ENCODE assay signal across 8 cellular contexts in the genomic region with DNA sequence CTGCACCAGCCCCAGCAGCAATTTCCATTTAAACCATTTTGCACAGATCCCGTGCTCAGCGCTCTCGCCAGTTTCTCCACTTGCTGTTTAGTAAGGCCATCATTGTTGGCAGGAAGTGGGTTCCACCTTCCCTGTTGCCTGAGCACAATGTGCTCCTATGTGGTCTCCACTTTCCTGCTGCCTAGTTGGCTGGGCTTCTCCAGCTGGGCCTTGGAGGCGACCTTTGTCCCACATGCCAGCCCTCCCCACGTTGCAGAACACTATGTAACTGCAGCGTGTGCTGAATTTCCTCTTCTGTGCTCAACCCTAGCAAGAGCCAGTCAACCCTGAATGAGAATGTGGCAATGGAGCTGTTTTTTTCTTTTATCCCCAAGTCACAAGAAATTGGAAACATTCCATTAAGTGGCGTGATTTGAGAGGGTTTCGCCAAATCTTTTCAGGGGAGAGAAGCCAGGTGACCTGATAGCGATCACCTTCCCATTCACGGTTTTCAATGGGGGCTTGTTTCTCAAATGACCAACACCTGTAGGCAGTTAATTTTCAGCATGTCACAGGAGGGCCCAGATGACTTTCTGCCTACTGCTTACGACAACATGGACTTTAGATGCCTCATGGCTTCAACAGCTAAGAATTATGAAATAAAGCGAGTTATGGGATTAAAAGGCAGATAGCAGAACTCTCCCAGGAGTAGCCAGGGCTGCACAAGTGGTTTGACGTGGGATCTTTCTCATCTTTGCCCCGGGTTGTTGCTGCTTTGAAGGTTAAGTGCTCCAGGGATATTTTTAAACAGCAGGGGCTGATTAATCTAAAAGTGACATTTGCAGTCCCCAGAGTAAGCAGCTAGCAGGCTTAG. TPM values are rescaled to one million over a fixed set of nuclear protein-coding genes. Genes with fewer than 3 reads are reported as not detected.
A peak's percentile ranks its signal among the peaks of the same experiment; 100 is the strongest.
DNase-seq lines count a peak whose midpoint lies in the region; ATAC-seq, FAIRE-seq and TF ChIP-seq lines count a peak whose summit lies in the region.
"Had no signal": no experiment of that assay in that cellular context is flagged by ENCODE, and none has a peak within 500 bp of the region (broad histone marks: within the 10 kb centered on the region; RNA-seq: fewer than 3 reads in every experiment).

A gene (plus strand): TSS at position 830 of the 853 bp plus-strand sequence. CDS start 22,819 bp downstream, outside the sequence.

- H3K27me3 ChIP-seq in astrocyte (ENCODE audit: insufficient read depth, low read length) (no peaks in the 10 kb centered on the region), liver (ENCODE audit: control insufficient read depth in 4 of 4, insufficient read depth in 4 of 4, low read length in 3 of 4) (no peaks in the 10 kb centered on the region)

- no peaks in the 10 kb centered on the region for H4K20me1 ChIP-seq in astrocyte (ENCODE audit: insufficient read depth, low read length)

- no peak within 1 kb of the TSS for H3K27ac Mint-ChIP-seq in astrocyte (ENCODE audit: unreplicated experiment)
- H3K27ac Mint-ChIP-seq: stimulated activated naive CD8-positive, alpha-beta T cell treated with anti-CD3 and anti-CD28 coated beads, Interleukin-15, Interleukin-2, amounts not matched to agents 100 ng/mL and 50 ng/mL, for 24 hours had no signal

- DNase-seq in NCI-H146 (lab: John Stamatoyannopoulos, UW) = peak; percentile 80
- DNase-seq in astrocyte (ENCODE audit: low read depth) = no peak
- no peak for DNase-seq in HTR-8/SVneo (ENCODE audit: insufficient read length, low spot score)
- no peak for DNase-seq in germinal center (ENCODE audit: low spot score)

- H3K79me2 ChIP-seq in astrocyte (ENCODE audit: insufficient read depth, low read length) = no peaks in the 10 kb centered on the region

- 20% methylated on average over 14 of the region's 14 CpGs for WGBS in liver

- peaks cover 8% of the 10 kb centered on the region for H3K4me1 Mint-ChIP-seq in astrocyte (ENCODE audit: low read depth, unreplicated experiment)

- H3K4me1 ChIP-seq in astrocyte (ENCODE audit: insufficient read depth, low read length) (peaks cover 5% of the 10 kb centered on the region), liver (ENCODE audit: control insufficient read depth in 4 of 4, insufficient read depth in 4 of 4, low read length in 3 of 4) (peaks cover 15 to 80% (median 70%) of the 10 kb centered on the region in 4 donors)

- H3K9ac ChIP-seq in astrocyte (ENCODE audit: low read length) (no peak within 1 kb of the TSS), liver (ENCODE audit: low read depth in 1 of 2, low read length in 2 of 2) (peak within 1 kb of the TSS in 1 of 2 donors; percentile 47)

- H3K36me3 ChIP-seq in astrocyte (ENCODE audit: insufficient read depth, low read length) (no peaks in the 10 kb centered on the region), liver (ENCODE audit: control insufficient read depth in 4 of 4, insufficient read depth in 3 of 4, low read depth in 1 of 4, low read length in 3 of 4) (no peaks in the 10 kb centered on the region)

- H2AFZ ChIP-seq in astrocyte (ENCODE audit: low read depth, low read length) = no peak within 1 kb of the TSS

- peak within 1 kb of the TSS; percentile 58 for H3K4me3 Mint-ChIP-seq in astrocyte (ENCODE audit: unreplicated experiment)
- H3K4me3 Mint-ChIP-seq: stimulated activated naive CD8-positive, alpha-beta T cell treated with anti-CD3 and anti-CD28 coated beads, Interleukin-15, Interleukin-2, amounts not matched to agents 100 ng/mL and 50 ng/mL, for 24 hours had no signal

- H3K4me3 ChIP-seq in astrocyte (ENCODE audit: insufficient read depth, low read depth, low read length) (no peak within 1 kb of the TSS), liver (ENCODE audit: low read depth in 1 of 3, low read length in 3 of 3) (peak within 1 kb of the TSS in 1 of 3 donors; percentile 18)

- no peaks in the 10 kb centered on the region for H3K9me3 Mint-ChIP-seq in astrocyte (ENCODE audit: unreplicated experiment)
- H3K9me3 Mint-ChIP-seq: stimulated activated naive CD8-positive, alpha-beta T cell treated with anti-CD3 and anti-CD28 coated beads, Interleukin-15, Interleukin-2, amounts not matched to agents 100 ng/mL and 50 ng/mL, for 24 hours had no signal

- no peaks in the 10 kb centered on the region for H3K36me3 Mint-ChIP-seq in astrocyte (ENCODE audit: low read depth, unreplicated experiment)

- FAIRE-seq in astrocyte (lab: Jason Lieb, UNC) (no peak), HTR-8/SVneo (lab: Jason Lieb, UNC) (no peak)

- no peak within 1 kb of the TSS for H3K4me2 ChIP-seq in astrocyte (ENCODE audit: low read length)

- no peak for TF ChIP-seq CTCF in astrocyte (IDR thresholded peaks at IDR 0.05; ENCODE audit: insufficient read depth, low read depth, low read length)
- TF ChIP-seq CTCF in liver (IDR thresholded peaks at IDR 0.05; ENCODE audit: low read depth, low read length, missing input control) = no peak
- TF ChIP-seq CTCF in subcutaneous adipose tissue (IDR thresholded peaks at IDR 0.05; ENCODE audit: low read depth) = no peak

- peak; percentile 47 to 58 for TF ChIP-seq RAD21 in liver (IDR thresholded peaks at IDR 0.05)

- no peak within 1 kb of the TSS for H3K27ac ChIP-seq in astrocyte (ENCODE audit: low read depth, low read length)
- peak within 1 kb of the TSS; percentile 78 to 85 for H3K27ac ChIP-seq in liver (ENCODE audit: low read depth in 1 of 2, low read length in 2 of 2)

- H3K9me3 ChIP-seq in astrocyte (ENCODE audit: insufficient read depth, low read depth, low read length) (no peaks in the 10 kb centered on the region), liver (ENCODE audit: control insufficient read depth in 4 of 4, low read length in 3 of 4) (no peaks in the 10 kb centered on the region)

- no peaks in the 10 kb centered on the region for H3K27me3 Mint-ChIP-seq in astrocyte (ENCODE audit: low read depth, unreplicated experiment)
- H3K27me3 Mint-ChIP-seq: stimulated activated naive CD8-positive, alpha-beta T cell treated with anti-CD3 and anti-CD28 coated beads, Interleukin-15, Interleukin-2, amounts not matched to agents 100 ng/mL and 50 ng/mL, for 24 hours had no signal

- no peak for ATAC-seq in HG03378 (IDR thresholded peaks at IDR 0.05; ENCODE audit: unreplicated experiment)

TF ChIP-seq in liver, 16 proteins besides CTCF, POLR2A, EP300 and RAD21 (continues in another document):
- TF ChIP-seq, protein P1, sequence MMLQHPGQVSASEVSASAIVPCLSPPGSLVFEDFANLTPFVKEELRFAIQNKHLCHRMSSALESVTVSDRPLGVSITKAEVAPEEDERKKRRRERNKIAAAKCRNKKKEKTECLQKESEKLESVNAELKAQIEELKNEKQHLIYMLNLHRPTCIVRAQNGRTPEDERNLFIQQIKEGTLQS (IDR thresholded peaks at IDR 0.05) = peak; percentile 33
- TF ChIP-seq HNF4A (conservative IDR thresholded peaks at IDR 0.05) (peak; percentile 74 to 79), TAF1 (conservative IDR thresholded peaks at IDR 0.05) (peak; percentile 82), RXRA (IDR thresholded peaks at IDR 0.05) (peak; percentile 90 to 97), NR2F2 (IDR thresholded peaks at IDR 0.05) (peak; percentile 83), JUND (IDR thresholded peaks at IDR 0.05) (peak; percentile 8 to 33), HNF4G (IDR thresholded peaks at IDR 0.05) (peak; percentile 70), GABPA (IDR thresholded peaks at IDR 0.05 in 1 of 2, conservative IDR thresholded peaks at IDR 0.05 in 1 of 2) (peak in 1 of 2 donors; percentile 23), FOXA2 (IDR thresholded peaks at IDR 0.05) (peak; percentile 10), EGR1 (IDR thresholded peaks at IDR 0.05; ENCODE audit: low read depth in 2 of 2) (no peak), SP1 (IDR thresholded peaks at IDR 0.05) (peak; percentile 99), FOXA1 (IDR thresholded peaks at IDR 0.05) (peak; percentile 16), YY1 (IDR thresholded peaks at IDR 0.05) (peak; percentile 82)
- TF ChIP-seq, protein P2, sequence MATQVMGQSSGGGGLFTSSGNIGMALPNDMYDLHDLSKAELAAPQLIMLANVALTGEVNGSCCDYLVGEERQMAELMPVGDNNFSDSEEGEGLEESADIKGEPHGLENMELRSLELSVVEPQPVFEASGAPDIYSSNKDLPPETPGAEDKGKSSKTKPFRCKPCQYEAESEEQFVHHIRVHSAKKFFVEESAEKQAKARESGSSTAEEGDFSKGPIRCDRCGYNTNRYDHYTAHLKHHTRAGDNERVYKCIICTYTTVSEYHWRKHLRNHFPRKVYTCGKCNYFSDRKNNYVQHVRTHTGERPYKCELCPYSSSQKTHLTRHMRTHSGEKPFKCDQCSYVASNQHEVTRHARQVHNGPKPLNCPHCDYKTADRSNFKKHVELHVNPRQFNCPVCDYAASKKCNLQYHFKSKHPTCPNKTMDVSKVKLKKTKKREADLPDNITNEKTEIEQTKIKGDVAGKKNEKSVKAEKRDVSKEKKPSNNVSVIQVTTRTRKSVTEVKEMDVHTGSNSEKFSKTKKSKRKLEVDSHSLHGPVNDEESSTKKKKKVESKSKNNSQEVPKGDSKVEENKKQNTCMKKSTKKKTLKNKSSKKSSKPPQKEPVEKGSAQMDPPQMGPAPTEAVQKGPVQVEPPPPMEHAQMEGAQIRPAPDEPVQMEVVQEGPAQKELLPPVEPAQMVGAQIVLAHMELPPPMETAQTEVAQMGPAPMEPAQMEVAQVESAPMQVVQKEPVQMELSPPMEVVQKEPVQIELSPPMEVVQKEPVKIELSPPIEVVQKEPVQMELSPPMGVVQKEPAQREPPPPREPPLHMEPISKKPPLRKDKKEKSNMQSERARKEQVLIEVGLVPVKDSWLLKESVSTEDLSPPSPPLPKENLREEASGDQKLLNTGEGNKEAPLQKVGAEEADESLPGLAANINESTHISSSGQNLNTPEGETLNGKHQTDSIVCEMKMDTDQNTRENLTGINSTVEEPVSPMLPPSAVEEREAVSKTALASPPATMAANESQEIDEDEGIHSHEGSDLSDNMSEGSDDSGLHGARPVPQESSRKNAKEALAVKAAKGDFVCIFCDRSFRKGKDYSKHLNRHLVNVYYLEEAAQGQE (IDR thresholded peaks at IDR 0.05) = peak; percentile 90
- TF ChIP-seq, protein P3, sequence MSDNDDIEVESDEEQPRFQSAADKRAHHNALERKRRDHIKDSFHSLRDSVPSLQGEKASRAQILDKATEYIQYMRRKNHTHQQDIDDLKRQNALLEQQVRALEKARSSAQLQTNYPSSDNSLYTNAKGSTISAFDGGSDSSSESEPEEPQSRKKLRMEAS (IDR thresholded peaks at IDR 0.05) = peak; percentile 88

RNA-seq across cellular contexts. Expression of the gene that starts here (rescaled TPM):
- 1.7 and 3.9 TPM in 2 replicates for total RNA-seq in astrocyte
- 100 to 1,000 TPM in 1 of 2 donors, 10 to 100 TPM in 1; 12.9 to 288 TPM for total RNA-seq in liver
- 10 to 100 TPM; 46.5 to 57.8 TPM for polyA plus RNA-seq in liver
- 1,000 to 10,000 TPM in 2 of 4 donors, 100 to 1,000 TPM in 2; 798 to 3,288 (median 1,277) TPM for total RNA-seq in subcutaneous adipose tissue
